34 cellular contexts compared by ENCODE assay signal in genomic region chr17:72810991-72811508, GRCh38.
"Had no signal": no experiment of that assay in that cellular context is flagged by ENCODE, and none has a peak within 500 bp of the region (broad histone marks: within the 10 kb centered on the region; RNA-seq: fewer than 3 reads in every experiment).

No MANE protein-coding gene starts in this region.

- DNase-seq: Karpas-422, Kasumi-1, MG63, MM.1S, MV-4-11, NCI-H1048, NCI-H1092, NCI-H1092 treated with DMSO at 0.1 percent for 48 hours, NCI-H1105, NCI-H1105 treated with DMSO at 0.1 percent for 48 hours, NCI-H1417, NCI-H1417 treated with DMSO at 0.1 percent for 48 hours, NCI-H1436, NCI-H1436 treated with DMSO at 0.1 percent for 48 hours, NCI-H146, NCI-H1694, NCI-H1694 treated with DMSO at 0.1 percent for 48 hours, NCI-H187, NCI-H187 treated with DMSO at 0.1 percent for 48 hours, NCI-H1930, NCI-H2029, NCI-H2029 treated with DMSO at 0.1 percent for 48 hours, NCI-H2081, NCI-H2081 treated with DMSO at 0.1 percent for 48 hours, NCI-H2107, NCI-H2171, NCI-H2171 treated with DMSO at 0.1 percent for 48 hours, NCI-H2227 treated with DMSO at 0.1 percent for 48 hours, NCI-H226, NCI-H345, NCI-H446, NCI-H446 treated with DMSO at 0.1 percent for 48 hours, NCI-H510A, NCI-H510A treated with DMSO at 0.1 percent for 48 hours had no signal

- H3K36me3 ChIP-seq: MG63 had no signal

- H3K4me3 ChIP-seq: MG63 had no signal

- H3K27me3 ChIP-seq: MG63 had no signal
